Comparison of ENCODE assay signal across 16 cellular contexts in genomic region chr4:150004481-150004880, GRCh38.
DNase-seq lines count a peak whose midpoint lies in the region; ATAC-seq, FAIRE-seq and TF ChIP-seq lines count a peak whose summit lies in the region.
"Had no signal": no experiment of that assay in that cellular context is flagged by ENCODE, and none has a peak within 500 bp of the region (broad histone marks: within the 10 kb centered on the region; RNA-seq: fewer than 3 reads in every experiment).

No MANE protein-coding gene starts in this region.

- in situ Hi-C loops in astrocyte of the spinal cord (cut with HindIII; ENCODE audit: low sequenced_read_pairs), result no loop called here

- WGBS in pancreas, 2 donors, result 10 to 16% methylated on average over 1 of the region's 1 CpG

- H3K27me3 ChIP-seq in pancreas (no peaks in the 10 kb centered on the region), MM.1S (replicated peaks; ENCODE audit: insufficient read depth, low read length) (no peaks in the 10 kb centered on the region)
- H3K27me3 ChIP-seq: BLaER1 treated with 17β-estradiol and CSF1 and Interleukin-3, amounts not matched to agents 10 nM and 100 nM had no signal

- TF ChIP-seq CTCF in astrocyte of the spinal cord (IDR thresholded peaks at IDR 0.05; ENCODE audit: low read depth, low read length) (no peak), pancreas (IDR thresholded peaks at IDR 0.05) (no peak), MM.1S (IDR thresholded peaks at IDR 0.05; ENCODE audit: low read length) (no peak)

- H3K4me1 ChIP-seq in pancreas, result peaks cover 0 to 8% (median 0%) of the 10 kb centered on the region in 3 donors
- H3K4me1 ChIP-seq in MM.1S (ENCODE audit: low read length), result 0 out of 2 replicates have a peak, but pooled peaks cover 5% of the 10 kb centered on the region

- DNase-seq in EL (peak; percentile 53), astrocyte of the spinal cord (ENCODE audit: low read depth, low spot score) (peak; percentile 70), left cardiac atrium (no peak), pancreas (no peak), MM.1S (no peak), posterior cingulate gyrus (no peak), MV-4-11 (lab: John Stamatoyannopoulos, UW) (no peak)
- DNase-seq in stimulated activated CD4-positive, alpha-beta T cell treated with anti-CD3 and anti-CD28 coated beads, Interleukin-4, amount 100 ng/mL, for 24 hours, result no peak
- DNase-seq: H7; NCI-H1105; NCI-H446; PC-9; stimulated activated naive CD8-positive, alpha-beta T cell treated with anti-CD3 and anti-CD28 coated beads, Interleukin-15, amount 100 ng/mL, for 72 hours; T-helper 2 cell had no signal

- H3K4me3 ChIP-seq in astrocyte of the spinal cord (ENCODE audit: low read depth, low read length) (no peak overlapping the region), pancreas (no peak overlapping the region), MM.1S (ENCODE audit: low read length) (no peak overlapping the region)
- H3K4me3 ChIP-seq: BLaER1 treated with 17β-estradiol and CSF1 and Interleukin-3, amounts not matched to agents 10 nM and 100 nM; lung; PC-9 had no signal

- H3K36me3 ChIP-seq in pancreas (no peaks in the 10 kb centered on the region), MM.1S (replicated peaks; ENCODE audit: insufficient read depth, low read length) (no peaks in the 10 kb centered on the region)
- H3K36me3 ChIP-seq: BLaER1 treated with 17β-estradiol and CSF1 and Interleukin-3, amounts not matched to agents 10 nM and 100 nM had no signal

- ATAC-seq in left cardiac atrium (peak; percentile 74 to 80), pancreas (peak in 2 of 4 donors; percentile 34 to 53)
- ATAC-seq: stimulated activated naive CD8-positive, alpha-beta T cell treated with anti-CD3 and anti-CD28 coated beads, Interleukin-15, amount 100 ng/mL, for 72 hours had no signal

- H3K9ac ChIP-seq in MM.1S (ENCODE audit: low read length), result no peak overlapping the region
- H3K9ac ChIP-seq: BLaER1 treated with 17β-estradiol and CSF1 and Interleukin-3, amounts not matched to agents 10 nM and 100 nM had no signal

- intact Hi-C loops in left cardiac atrium (cut with DNase I), result loop anchor here in 1 of 2 donors (5.0 kb wide), 1 partner anchor 863 kb away; no protein-coding TSS in a partner anchor
- intact Hi-C loops in pancreas (cut with DNase I), result loop anchor here in 2 of 3 donors (10.0 kb wide), 2 partner anchors 230 to 240 kb away; no protein-coding TSS in a partner anchor
- intact Hi-C loops in posterior cingulate gyrus (cut with DNase I), result loop anchor here (10.0 kb wide), 1 partner anchor 70 kb away; the partner anchor contains the start of gene DCLK2

- H3F3A ChIP-seq in MM.1S (ENCODE audit: insufficient read depth, low read length), result no peaks in the 10 kb centered on the region

- no peak overlapping the region for H2AFZ ChIP-seq in MM.1S (ENCODE audit: low read length)
- H2AFZ ChIP-seq: PC-9 had no signal

- H3K9me2 ChIP-seq in MM.1S (replicated peaks; ENCODE audit: insufficient read depth, low read length), result no peaks in the 10 kb centered on the region

- H3K79me2 ChIP-seq in MM.1S (ENCODE audit: low read length), result no peaks in the 10 kb centered on the region

- no peak overlapping the region for H3K4me2 ChIP-seq in MM.1S (ENCODE audit: low read depth, low read length)
- H3K4me2 ChIP-seq: BLaER1 treated with 17β-estradiol and CSF1 and Interleukin-3, amounts not matched to agents 10 nM and 100 nM; PC-9 had no signal

- H4K20me1 ChIP-seq in MM.1S (ENCODE audit: insufficient read depth, low read length), result no peaks in the 10 kb centered on the region
- H4K20me1 ChIP-seq: BLaER1 treated with 17β-estradiol and CSF1 and Interleukin-3, amounts not matched to agents 10 nM and 100 nM had no signal

- H3K27ac ChIP-seq in pancreas, result no peak overlapping the region
- H3K27ac ChIP-seq in MM.1S (ENCODE audit: low read length), result no peak overlapping the region
- H3K27ac ChIP-seq: BLaER1 treated with 17β-estradiol and CSF1 and Interleukin-3, amounts not matched to agents 10 nM and 100 nM; PC-9 had no signal

- no peaks in the 10 kb centered on the region for H3K9me3 ChIP-seq in pancreas
- H3K9me3 ChIP-seq in MM.1S (replicated peaks; ENCODE audit: insufficient read depth, low read length), result no peaks in the 10 kb centered on the region
- H3K9me3 ChIP-seq: BLaER1 treated with 17β-estradiol and CSF1 and Interleukin-3, amounts not matched to agents 10 nM and 100 nM had no signal

- FAIRE-seq in pancreas (lab: Jason Lieb, UNC), result peak; percentile 75

Comparison
In these comparisons a context has a peak if more than half of its experiments do, and no peak if none do; other contexts are left out.
1. DNase-seq: peak in EL (single experiment) and astrocyte of the spinal cord (single experiment); none in left cardiac atrium (single experiment), pancreas (0 of 6), MM.1S (single experiment), posterior cingulate gyrus (0 of 10), stimulated activated CD4-positive, alpha-beta T cell treated with anti-CD3 and anti-CD28 coated beads, Interleukin-4, amount 100 ng/mL, for 24 hours (single experiment) and MV-4-11 (single experiment).